In the genomic region with DNA sequence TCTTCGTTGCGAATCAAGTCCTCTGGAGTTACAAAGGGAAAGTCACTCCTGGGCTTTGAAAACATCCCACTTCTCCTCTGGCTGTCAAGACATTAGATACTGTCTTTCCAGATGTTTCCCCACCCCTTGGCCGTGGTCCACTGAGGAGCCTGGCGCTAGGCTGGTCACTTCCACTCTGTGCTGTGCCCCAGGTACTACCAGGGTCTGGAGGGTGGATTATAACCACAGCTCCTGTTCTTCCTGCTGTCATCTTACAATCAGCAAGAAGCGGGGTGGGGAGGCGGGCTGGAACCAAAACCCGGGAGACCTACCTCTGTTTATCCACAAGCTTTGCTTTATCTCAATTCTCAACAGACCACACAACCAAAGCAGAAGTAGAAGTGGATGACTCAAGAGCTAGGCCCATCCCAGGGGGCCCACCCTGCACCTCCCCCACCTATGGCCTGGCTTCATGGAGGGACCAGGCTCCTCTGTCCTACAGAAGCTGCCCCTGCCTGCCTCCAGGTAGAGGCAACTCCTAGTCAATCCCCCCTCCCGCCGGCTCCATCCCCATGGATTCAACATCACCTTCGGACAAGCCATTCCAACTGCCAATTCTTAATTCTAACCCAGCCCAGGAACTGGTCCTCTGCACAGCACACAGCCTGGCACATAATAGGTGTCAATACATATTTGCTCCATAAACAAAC, we compare ENCODE assay signal across 8 cellular contexts.
DNase-seq lines count a peak whose midpoint lies in the region; ATAC-seq and TF ChIP-seq lines count a peak whose summit lies in the region.

No MANE protein-coding gene starts in this region.

- ATAC-seq in GM18505 (IDR thresholded peaks at IDR 0.05; ENCODE audit: unreplicated experiment): no peak
- no peak for ATAC-seq in effector memory CD8-positive, alpha-beta T cell (replicated peaks)
- no peak for ATAC-seq in activated CD4-positive, CD25-positive, alpha-beta regulatory T cell treated with anti-CD3 and anti-CD28 coated beads, Interleukin-2, amount 50 U/mL, for 24 hours

- H3K27ac ChIP-seq in skin epidermis: peak overlapping the region in 15 of 21 experiments; percentile 9 to 79 (median 68)

- peak; percentile 22 for TF ChIP-seq POLR2A in GM18505 (IDR thresholded peaks at IDR 0.05; ENCODE audit: borderline replicate concordance, extremely low read depth, insufficient read depth, insufficient read length)

- no peak overlapping the region for H3K4me3 ChIP-seq in skin epidermis

- no peaks in the 10 kb centered on the region for H3K27me3 Mint-ChIP-seq in effector memory CD8-positive, alpha-beta T cell

- peaks cover 96% of the 10 kb centered on the region for H3K36me3 Mint-ChIP-seq in effector memory CD8-positive, alpha-beta T cell (ENCODE audit: insufficient read depth)

- peak overlapping the region; percentile 91 to 92 for H3K27ac Mint-ChIP-seq in effector memory CD8-positive, alpha-beta T cell

- no peaks in the 10 kb centered on the region for H3K9me3 Mint-ChIP-seq in effector memory CD8-positive, alpha-beta T cell

- DNase-seq in RPMI8226: peak; percentile 54
- DNase-seq in effector memory CD8-positive, alpha-beta T cell: no peak
- no peak for DNase-seq in DMS153 treated with DMSO at 0.1 percent for 48 hours (lab: John Stamatoyannopoulos, UW; ENCODE audit: unreplicated experiment)
- no peak for DNase-seq in AG08395 (ENCODE audit: low spot score)
- DNase-seq in stimulated activated CD4-positive, alpha-beta T cell treated with anti-CD3 and anti-CD28 coated beads, Interleukin-2, amount 100 ng/mL, for 24 hours: no peak

- H3K4me1 Mint-ChIP-seq in effector memory CD8-positive, alpha-beta T cell (ENCODE audit: low read depth in 2 of 2): peaks cover 82 to 93% of the 10 kb centered on the region in 2 donors

- peak overlapping the region; percentile 80 to 83 for H3K4me3 Mint-ChIP-seq in effector memory CD8-positive, alpha-beta T cell
